In the genomic region with DNA sequence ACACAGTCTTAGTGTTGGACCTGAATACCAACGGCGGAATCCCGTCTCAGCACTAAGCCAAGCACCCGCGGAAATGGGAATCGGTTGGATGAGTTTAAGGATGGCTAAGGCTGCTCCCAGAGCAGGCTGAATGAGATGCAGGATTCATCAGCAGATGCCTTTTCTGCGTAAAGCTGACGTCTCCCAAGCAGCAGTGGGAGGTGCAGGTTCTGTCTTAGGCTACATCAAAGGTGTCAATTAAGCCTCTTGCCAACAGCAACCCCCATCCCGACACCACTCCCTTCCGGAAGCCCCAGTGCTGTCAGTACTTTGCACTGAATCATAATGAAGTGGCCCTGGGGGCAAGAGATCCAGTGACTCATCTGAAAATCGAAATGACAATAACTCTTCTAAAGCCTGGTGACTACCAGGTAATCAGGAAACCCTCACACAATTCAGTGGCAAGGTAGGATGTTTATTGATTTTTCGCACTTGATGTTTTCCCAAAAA, we compare ENCODE assay signal across 12 cellular contexts.
DNase-seq lines count a peak whose midpoint lies in the region; ATAC-seq, FAIRE-seq and TF ChIP-seq lines count a peak whose summit lies in the region.
"Had no signal": no experiment of that assay in that cellular context is flagged by ENCODE, and none has a peak within 500 bp of the region (broad histone marks: within the 10 kb centered on the region; RNA-seq: fewer than 3 reads in every experiment).

No MANE protein-coding gene starts in this region.

- H3K4me1 ChIP-seq in naive thymus-derived CD4-positive, alpha-beta T cell (ENCODE audit: control insufficient read depth in 2 of 2, insufficient read depth in 2 of 2, low read length in 2 of 2), result no peaks in the 10 kb centered on the region
- H3K4me1 ChIP-seq: psoas muscle had no signal

- TF ChIP-seq CTCF in bronchial epithelial cell (IDR thresholded peaks at IDR 0.05; ENCODE audit: insufficient read depth, low read length, severe bottlenecking) (no peak), lower leg skin (IDR thresholded peaks at IDR 0.05) (no peak)

- peak; percentile 26 for DNase-seq in COLO829 (ENCODE audit: low spot score)
- DNase-seq in HTR-8/SVneo (ENCODE audit: insufficient read length, low spot score), result peak; percentile 39
- peak; percentile 78 for DNase-seq in bronchial epithelial cell (ENCODE audit: low read depth)
- peak; percentile 30 to 85 for DNase-seq in lower leg skin (ENCODE audit: low spot score in 2 of 2)
- DNase-seq in RPMI8226, result no peak
- no peak for DNase-seq in NAMALWA (ENCODE audit: low spot score)
- no peak for DNase-seq in naive thymus-derived CD4-positive, alpha-beta T cell
- DNase-seq: DND-41, NCI-H187 treated with DMSO at 0.1 percent for 48 hours, psoas muscle had no signal

- no peak for TF ChIP-seq POLR2A in lower leg skin (IDR thresholded peaks at IDR 0.05)

- peaks cover 19 to 45% (median 41%) of the 10 kb centered on the region in 5 donors for H3K27me3 Mint-ChIP-seq in naive thymus-derived CD4-positive, alpha-beta T cell

- CTCF ChIA-PET in naive thymus-derived CD4-positive, alpha-beta T cell (lab: Charles Lee), result no interaction called here

- H3K4me1 Mint-ChIP-seq in naive thymus-derived CD4-positive, alpha-beta T cell, result no peaks in the 10 kb centered on the region

- H3K27me3 ChIP-seq in bronchial epithelial cell (ENCODE audit: control insufficient read depth, insufficient read depth, low read length), result no peaks in the 10 kb centered on the region
- no peaks in the 10 kb centered on the region for H3K27me3 ChIP-seq in naive thymus-derived CD4-positive, alpha-beta T cell (ENCODE audit: control insufficient read depth in 2 of 2, insufficient read depth in 2 of 2, low read length in 2 of 2)

- no peaks in the 10 kb centered on the region for H3K9me3 ChIP-seq in naive thymus-derived CD4-positive, alpha-beta T cell (ENCODE audit: control insufficient read depth in 2 of 3, low read length in 3 of 3)
- H3K9me3 ChIP-seq: psoas muscle had no signal

- WGBS in lower leg skin, 2 donors, result 21 to 31% methylated on average over 12 of the region's 12 CpGs

- H3K36me3 ChIP-seq in bronchial epithelial cell (ENCODE audit: control insufficient read depth, insufficient read depth, low read length), result no peaks in the 10 kb centered on the region
- no peaks in the 10 kb centered on the region for H3K36me3 ChIP-seq in naive thymus-derived CD4-positive, alpha-beta T cell (ENCODE audit: control insufficient read depth in 2 of 3, insufficient read depth in 3 of 3, low read length in 3 of 3)

- ATAC-seq in GM18520 (IDR thresholded peaks at IDR 0.05; ENCODE audit: unreplicated experiment), result no peak
- ATAC-seq in naive thymus-derived CD4-positive, alpha-beta T cell, result no peak
- ATAC-seq: psoas muscle had no signal

- no peaks in the 10 kb centered on the region for H3K36me3 Mint-ChIP-seq in naive thymus-derived CD4-positive, alpha-beta T cell

- no peak for FAIRE-seq in HTR-8/SVneo (lab: Jason Lieb, UNC)
- no peak for FAIRE-seq in bronchial epithelial cell (lab: Jason Lieb, UNC)

- intact Hi-C loops in lower leg skin (cut with DNase I; ENCODE audit: low total_unique reads), result loop anchor here (5.0 kb wide), 1 partner anchor 1728 kb away; no protein-coding TSS in a partner anchor
- intact Hi-C loops in naive thymus-derived CD4-positive, alpha-beta T cell (cut with micrococcal nuclease), result no loop called here

- peaks cover 0 to 15% (median 2%) of the 10 kb centered on the region in 11 donors for H3K9me3 Mint-ChIP-seq in naive thymus-derived CD4-positive, alpha-beta T cell

- no peak overlapping the region for H3K27ac ChIP-seq in naive thymus-derived CD4-positive, alpha-beta T cell (ENCODE audit: low read depth, low read length)
- H3K27ac ChIP-seq: psoas muscle, VCaP had no signal

- POLR2A ChIA-PET in naive thymus-derived CD4-positive, alpha-beta T cell (lab: Charles Lee), result no interaction called here

- H3K4me3 Mint-ChIP-seq in naive thymus-derived CD4-positive, alpha-beta T cell, result no peak overlapping the region

- H3K27ac Mint-ChIP-seq in naive thymus-derived CD4-positive, alpha-beta T cell, result no peak overlapping the region

- H3K4me3 ChIP-seq in bronchial epithelial cell (ENCODE audit: low read depth, low read length), result no peak overlapping the region
- H3K4me3 ChIP-seq in lower leg skin (ENCODE audit: low read depth, poor library complexity, severe bottlenecking), result no peak overlapping the region
- no peak overlapping the region for H3K4me3 ChIP-seq in naive thymus-derived CD4-positive, alpha-beta T cell (ENCODE audit: low read length)
- H3K4me3 ChIP-seq: psoas muscle had no signal

Comparison
In these comparisons a context has a peak if more than half of its experiments do, and no peak if none do; other contexts are left out.
1. DNase-seq: peak in COLO829 (single experiment), HTR-8/SVneo (single experiment), bronchial epithelial cell (single experiment) and lower leg skin (2 of 2); none in RPMI8226 (single experiment), NAMALWA (single experiment) and naive thymus-derived CD4-positive, alpha-beta T cell (0 of 9).